1 cellular context compared by ENCODE assay signal in genomic region chr3:13518516-13519351, GRCh38.
TF ChIP-seq lines count a peak whose summit lies in the region.

No MANE protein-coding gene starts in this region.

TF ChIP-seq in WTC11, 78 proteins besides CTCF, POLR2A, EP300 and RAD21 (continued from another document):
- TF ChIP-seq E2F1 (CRISPR knock-in tag; IDR thresholded peaks at IDR 0.05), result no peak
